Comparison of ENCODE assay signal across 26 cellular contexts in genomic region chr9:87874320-87874655, GRCh38. TPM values are rescaled to one million over a fixed set of nuclear protein-coding genes. Genes with fewer than 3 reads are reported as not detected.
A peak's percentile ranks its signal among the peaks of the same experiment; 100 is the strongest.
DNase-seq lines count a peak whose midpoint lies in the region; ATAC-seq and TF ChIP-seq lines count a peak whose summit lies in the region.
"Had no signal": no experiment of that assay in that cellular context is flagged by ENCODE, and none has a peak within 500 bp of the region (broad histone marks: within the 10 kb centered on the region; RNA-seq: fewer than 3 reads in every experiment).

No MANE protein-coding gene starts in this region.

- H3K9me2 ChIP-seq in GM23338 (ENCODE audit: insufficient read depth): peaks cover 3% of the 10 kb centered on the region; the same call in 1 of the 2 replicates

- H3K36me3 Mint-ChIP-seq in GM23338 (ENCODE audit: low read depth): peaks cover 7% of the 10 kb centered on the region; the same call in 2 of the 3 replicates
- H3K36me3 Mint-ChIP-seq: IgD-negative memory B cell; naive thymus-derived CD4-positive, alpha-beta T cell had no signal

- no peak for ATAC-seq in GM23338
- ATAC-seq in HG03159 (IDR thresholded peaks at IDR 0.05; ENCODE audit: unreplicated experiment): no peak
- ATAC-seq: activated naive CD4-positive, alpha-beta T cell treated with anti-CD3 and anti-CD28 coated beads, Interleukin-2, amount 50 U/mL, for 72 hours; naive thymus-derived CD4-positive, alpha-beta T cell; right lobe of liver had no signal

- H3K4me3 ChIP-seq in GM23338: no peak overlapping the region
- H3K4me3 ChIP-seq in rectal smooth muscle tissue (ENCODE audit: low read length): no peak overlapping the region
- H3K4me3 ChIP-seq: MG63, right lobe of liver, tibial nerve had no signal

- H3K9ac ChIP-seq in rectal smooth muscle tissue (ENCODE audit: low read length): no peak overlapping the region
- H3K9ac ChIP-seq: parathyroid adenoma had no signal

- H3K27me3 ChIP-seq in GM23338 (ENCODE audit: insufficient read depth) (no peaks in the 10 kb centered on the region), rectal smooth muscle tissue (ENCODE audit: control insufficient read depth, insufficient read depth, low read length) (no peaks in the 10 kb centered on the region)
- H3K27me3 ChIP-seq: MG63, right lobe of liver, tibial nerve had no signal

- peaks cover 8% of the 10 kb centered on the region for H3K9me3 Mint-ChIP-seq in GM23338
- H3K9me3 Mint-ChIP-seq: activated CD4-positive, alpha-beta T cell treated with anti-CD3 and anti-CD28 coated beads, Interleukin-2, amount 10 ng/mL, durations not matched to agents 24 days and 14 days; activated T-helper 2 cell treated with anti-CD3 and anti-CD28 coated beads, Interferon-gamma antibody, Interleukin-2, Interleukin-4, amounts not matched to agents 10 μg/mL and 5 μg/mL and 100 μg/mL, durations not matched to agents 14 hours and 24 hours and 36 hours; CD4-positive, alpha-beta T cell had no signal

- no peaks in the 10 kb centered on the region for H4K20me1 ChIP-seq in GM23338 (replicated peaks; ENCODE audit: insufficient read depth)

- TF ChIP-seq CTCF in GM23338 (conservative IDR thresholded peaks at IDR 0.05; ENCODE audit: low read depth in 2 of 2): no peak

- DNase-seq in GM23338 (ENCODE audit: low spot score) (no peak), NCI-H2171 treated with DMSO at 0.1 percent for 48 hours (lab: John Stamatoyannopoulos, UW) (peak; percentile 90), left kidney (ENCODE audit: low read depth, low spot score) (peak; percentile 93), NCI-H774 (lab: John Stamatoyannopoulos, UW) (no peak)
- DNase-seq in activated CD4-positive, CD25-positive, alpha-beta regulatory T cell (lab: John Stamatoyannopoulos, UW): no peak
- DNase-seq: activated CD4-positive, alpha-beta T cell treated with anti-CD3 and anti-CD28 coated beads, Interleukin-2, amount 10 ng/mL, durations not matched to agents 24 days and 14 days; activated CD8-positive, alpha-beta memory T cell treated with anti-CD3 and anti-CD28 coated beads, Interleukin-2, amount 50 U/mL, for 4 hours; CD4-positive, alpha-beta T cell; central memory CD4-positive, alpha-beta T cell; HCEC 1CT; MG63; NCI-H1436 treated with DMSO at 0.1 percent for 48 hours; NCI-H510A; right lobe of liver had no signal

- 0 out of 2 replicates have a peak overlapping the region, but pooled peaks have one; percentile 14 for H3K27ac Mint-ChIP-seq in GM23338
- H3K27ac Mint-ChIP-seq: activated CD4-positive, alpha-beta T cell treated with anti-CD3 and anti-CD28 coated beads, Interleukin-2, amount 10 ng/mL, durations not matched to agents 24 days and 14 days; activated T-helper 2 cell treated with anti-CD3 and anti-CD28 coated beads, Interferon-gamma antibody, Interleukin-2, Interleukin-4, amounts not matched to agents 10 μg/mL and 5 μg/mL and 100 μg/mL, durations not matched to agents 14 hours and 24 hours and 36 hours; CD4-positive, alpha-beta T cell; IgD-negative memory B cell; naive thymus-derived CD4-positive, alpha-beta T cell; T-helper 1 cell treated with Interleukin-12 subunit alpha and Interleukin-12 subunit beta and Interleukin-4 antibody, amounts not matched to agents 30 μg/mL and 1 μg/mL, for 36 hours had no signal

- H3K27ac ChIP-seq in GM23338 (ENCODE audit: low read depth) (no peak overlapping the region), rectal smooth muscle tissue (ENCODE audit: low read depth, low read length) (peak overlapping the region; percentile 83)
- H3K27ac ChIP-seq: parathyroid adenoma, right lobe of liver, tibial nerve had no signal

- no peak overlapping the region for H3K4me3 Mint-ChIP-seq in GM23338
- H3K4me3 Mint-ChIP-seq: activated CD4-positive, alpha-beta T cell treated with anti-CD3 and anti-CD28 coated beads, Interleukin-2, amount 10 ng/mL, durations not matched to agents 24 days and 14 days; CD4-positive, alpha-beta T cell; IgD-negative memory B cell; naive thymus-derived CD4-positive, alpha-beta T cell; T-helper 1 cell treated with Interleukin-12 subunit alpha and Interleukin-12 subunit beta and Interleukin-4 antibody, amounts not matched to agents 30 μg/mL and 1 μg/mL, for 36 hours had no signal

- no peaks in the 10 kb centered on the region for H3F3A ChIP-seq in GM23338 (replicated peaks; ENCODE audit: low read depth)

- H3K4me1 Mint-ChIP-seq in GM23338: peaks cover 28% of the 10 kb centered on the region
- H3K4me1 Mint-ChIP-seq: activated CD4-positive, alpha-beta T cell treated with anti-CD3 and anti-CD28 coated beads, Interleukin-2, amount 10 ng/mL, durations not matched to agents 24 days and 14 days; IgD-negative memory B cell had no signal

- H3K79me2 ChIP-seq in GM23338 (replicated peaks; ENCODE audit: insufficient read depth): no peaks in the 10 kb centered on the region
- H3K79me2 ChIP-seq: parathyroid adenoma had no signal

- H3K36me3 ChIP-seq in GM23338 (ENCODE audit: insufficient read depth) (no peaks in the 10 kb centered on the region), rectal smooth muscle tissue (ENCODE audit: control insufficient read depth, insufficient read depth, low read length) (no peaks in the 10 kb centered on the region)
- H3K36me3 ChIP-seq: MG63, right lobe of liver, tibial nerve had no signal

- 0 out of 2 replicates have a peak overlapping the region, but pooled peaks have one; percentile 26 for H3K4me2 ChIP-seq in GM23338

- H3K27me3 Mint-ChIP-seq in GM23338 (ENCODE audit: insufficient read depth, low read depth, poor library complexity): peaks cover 16% of the 10 kb centered on the region
- H3K27me3 Mint-ChIP-seq: activated CD4-positive, alpha-beta T cell treated with anti-CD3 and anti-CD28 coated beads, Interleukin-2, amount 10 ng/mL, durations not matched to agents 24 days and 14 days had no signal

- H3K4me1 ChIP-seq in GM23338 (ENCODE audit: insufficient read depth): peaks cover 17% of the 10 kb centered on the region
- H3K4me1 ChIP-seq in rectal smooth muscle tissue (ENCODE audit: control insufficient read depth, insufficient read depth, low read length): peaks cover 18% of the 10 kb centered on the region
- H3K4me1 ChIP-seq: parathyroid adenoma, right lobe of liver, tibial nerve had no signal

- H2AFZ ChIP-seq in GM23338: 0 out of 2 replicates have a peak overlapping the region, but pooled peaks have one; percentile 14
- H2AFZ ChIP-seq: parathyroid adenoma had no signal

TF ChIP-seq in GM23338, 12 proteins besides CTCF, POLR2A, EP300 and RAD21:
- TF ChIP-seq ETS1 (IDR thresholded peaks at IDR 0.05) (no peak), STAT1 (IDR thresholded peaks at IDR 0.05; ENCODE audit: unreplicated experiment) (no peak), JUNB (IDR thresholded peaks at IDR 0.05; ENCODE audit: unreplicated experiment) (no peak), NANOG (IDR thresholded peaks at IDR 0.05; ENCODE audit: borderline replicate concordance) (no peak), ZNF114 (CRISPR knock-in tag; IDR thresholded peaks at IDR 0.05) (no peak)
- TF ChIP-seq, protein P1, sequence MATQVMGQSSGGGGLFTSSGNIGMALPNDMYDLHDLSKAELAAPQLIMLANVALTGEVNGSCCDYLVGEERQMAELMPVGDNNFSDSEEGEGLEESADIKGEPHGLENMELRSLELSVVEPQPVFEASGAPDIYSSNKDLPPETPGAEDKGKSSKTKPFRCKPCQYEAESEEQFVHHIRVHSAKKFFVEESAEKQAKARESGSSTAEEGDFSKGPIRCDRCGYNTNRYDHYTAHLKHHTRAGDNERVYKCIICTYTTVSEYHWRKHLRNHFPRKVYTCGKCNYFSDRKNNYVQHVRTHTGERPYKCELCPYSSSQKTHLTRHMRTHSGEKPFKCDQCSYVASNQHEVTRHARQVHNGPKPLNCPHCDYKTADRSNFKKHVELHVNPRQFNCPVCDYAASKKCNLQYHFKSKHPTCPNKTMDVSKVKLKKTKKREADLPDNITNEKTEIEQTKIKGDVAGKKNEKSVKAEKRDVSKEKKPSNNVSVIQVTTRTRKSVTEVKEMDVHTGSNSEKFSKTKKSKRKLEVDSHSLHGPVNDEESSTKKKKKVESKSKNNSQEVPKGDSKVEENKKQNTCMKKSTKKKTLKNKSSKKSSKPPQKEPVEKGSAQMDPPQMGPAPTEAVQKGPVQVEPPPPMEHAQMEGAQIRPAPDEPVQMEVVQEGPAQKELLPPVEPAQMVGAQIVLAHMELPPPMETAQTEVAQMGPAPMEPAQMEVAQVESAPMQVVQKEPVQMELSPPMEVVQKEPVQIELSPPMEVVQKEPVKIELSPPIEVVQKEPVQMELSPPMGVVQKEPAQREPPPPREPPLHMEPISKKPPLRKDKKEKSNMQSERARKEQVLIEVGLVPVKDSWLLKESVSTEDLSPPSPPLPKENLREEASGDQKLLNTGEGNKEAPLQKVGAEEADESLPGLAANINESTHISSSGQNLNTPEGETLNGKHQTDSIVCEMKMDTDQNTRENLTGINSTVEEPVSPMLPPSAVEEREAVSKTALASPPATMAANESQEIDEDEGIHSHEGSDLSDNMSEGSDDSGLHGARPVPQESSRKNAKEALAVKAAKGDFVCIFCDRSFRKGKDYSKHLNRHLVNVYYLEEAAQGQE (IDR thresholded peaks at IDR 0.05; ENCODE audit: unreplicated experiment): no peak

RNA-seq across cellular contexts. Expression of gene SPATA31E1, which starts 8.4 kb away (rescaled TPM):
- not detected in 2 replicates for total RNA-seq in GM23338 (2014; rRNA removed; shearing (Covaris generic))
- polyA plus RNA-seq in GM23338 (2016; fragmentation: Nextera tagmentation; extraction: Ambion mirVana): 0.05 TPM in 2 replicates
- total RNA-seq: activated CD4-positive, alpha-beta T cell treated with anti-CD3 and anti-CD28 coated beads, Interleukin-2, amount 10 ng/mL, durations not matched to agents 24 days and 14 days; activated naive CD4-positive, alpha-beta T cell treated with anti-CD3 and anti-CD28 coated beads, Interleukin-2, amount 50 U/mL, for 72 hours; activated T-helper 2 cell treated with anti-CD3 and anti-CD28 coated beads, Interferon-gamma antibody, Interleukin-2, Interleukin-4, amounts not matched to agents 10 μg/mL and 5 μg/mL and 100 μg/mL, durations not matched to agents 14 hours and 24 hours and 36 hours; CD4-positive, alpha-beta T cell; dermis microvascular lymphatic vessel endothelial cell; endothelial cell of umbilical vein; naive thymus-derived CD4-positive, alpha-beta T cell; right lobe of liver; SK-MEL-5; tibial nerve had no signal
- polyA plus RNA-seq: endothelial cell of umbilical vein; IgD-negative memory B cell; naive thymus-derived CD4-positive, alpha-beta T cell had no signal

RNA-seq across cellular contexts. Expression of gene SPATA31C1, which starts 43.5 kb away (rescaled TPM):
- 0.08 TPM in 1 of 2 replicates, not detected in the other for total RNA-seq in GM23338 (2014; rRNA removed; shearing (Covaris generic))
- 0.16 TPM in 1 of 2 replicates, not detected in the other for polyA plus RNA-seq in GM23338 (2016; fragmentation: Nextera tagmentation; extraction: Ambion mirVana)
- total RNA-seq: activated CD4-positive, alpha-beta T cell treated with anti-CD3 and anti-CD28 coated beads, Interleukin-2, amount 10 ng/mL, durations not matched to agents 24 days and 14 days; activated naive CD4-positive, alpha-beta T cell treated with anti-CD3 and anti-CD28 coated beads, Interleukin-2, amount 50 U/mL, for 72 hours; activated T-helper 2 cell treated with anti-CD3 and anti-CD28 coated beads, Interferon-gamma antibody, Interleukin-2, Interleukin-4, amounts not matched to agents 10 μg/mL and 5 μg/mL and 100 μg/mL, durations not matched to agents 14 hours and 24 hours and 36 hours; CD4-positive, alpha-beta T cell; dermis microvascular lymphatic vessel endothelial cell; endothelial cell of umbilical vein; naive thymus-derived CD4-positive, alpha-beta T cell; right lobe of liver; SK-MEL-5; tibial nerve had no signal
- polyA plus RNA-seq: endothelial cell of umbilical vein; IgD-negative memory B cell; naive thymus-derived CD4-positive, alpha-beta T cell had no signal

Comparison
In these comparisons a context has a peak if more than half of its experiments do, and no peak if none do; other contexts are left out.
1. DNase-seq: peak in NCI-H2171 treated with DMSO at 0.1 percent for 48 hours (single experiment) and left kidney (single experiment); none in GM23338 (single experiment), NCI-H774 (single experiment) and activated CD4-positive, CD25-positive, alpha-beta regulatory T cell (0 of 4).